ENCODE assay signal across 16 cellular contexts in genomic region chr18:8711736-8712135, GRCh38. TPM values are rescaled to one million over a fixed set of nuclear protein-coding genes. Genes with fewer than 3 reads are reported as not detected.
A peak's percentile ranks its signal among the peaks of the same experiment; 100 is the strongest.
DNase-seq lines count a peak whose midpoint lies in the region; ATAC-seq and TF ChIP-seq lines count a peak whose summit lies in the region.
"Had no signal": no experiment of that assay in that cellular context is flagged by ENCODE, and none has a peak within 500 bp of the region (broad histone marks: within the 10 kb centered on the region; RNA-seq: fewer than 3 reads in every experiment).

No MANE protein-coding gene starts in this region.

- peak overlapping the region; percentile 20 to 68 (median 48) for H3K27ac ChIP-seq in gastroesophageal sphincter
- H3K27ac ChIP-seq in sigmoid colon, result peak overlapping the region; percentile 42 to 75 (median 72)
- H3K27ac ChIP-seq: SJSA1 had no signal

- TF ChIP-seq POLR2A in gastroesophageal sphincter (IDR thresholded peaks at IDR 0.05), result no peak
- TF ChIP-seq POLR2A in sigmoid colon (IDR thresholded peaks at IDR 0.05), result no peak

- H3K4me3 ChIP-seq in gastroesophageal sphincter, result no peak overlapping the region
- peak overlapping the region in 2 of 4 donors; percentile 3 to 4 for H3K4me3 ChIP-seq in sigmoid colon
- H3K4me3 ChIP-seq: K562, SJSA1 had no signal

- no peak overlapping the region for H3K4me3 Mint-ChIP-seq in activated CD8-positive, alpha-beta memory T cell treated with anti-CD3 and anti-CD28 coated beads, Interleukin-2, amount 10 ng/mL, durations not matched to agents 7 days and 5 days

- DNase-seq in G401 (ENCODE audit: low spot score) (peak; percentile 62), NCI-H69 (lab: John Stamatoyannopoulos, UW) (peak; percentile 92), sigmoid colon (no peak), NCI-H128 (lab: John Stamatoyannopoulos, UW; ENCODE audit: unreplicated experiment) (no peak)
- DNase-seq in stimulated activated CD8-positive, alpha-beta memory T cell treated with anti-CD3 and anti-CD28 coated beads, Interleukin-4, amount 100 ng/mL, for 48 hours, result no peak
- no peak for DNase-seq in activated CD8-positive, alpha-beta memory T cell treated with anti-CD3 and anti-CD28 coated beads, Interleukin-2, amount 10 ng/mL, durations not matched to agents 7 days and 5 days
- DNase-seq: C1 segment of cervical spinal cord; DMS53; NCI-H1048; NCI-H510A; NK-92 treated with Interleukin-12 subunit alpha and Interleukin-12 subunit beta, amount 100 ng/mL, for 24 hours had no signal

- no peak for TF ChIP-seq CTCF in gastroesophageal sphincter (IDR thresholded peaks at IDR 0.05)
- no peak for TF ChIP-seq CTCF in sigmoid colon (IDR thresholded peaks at IDR 0.05)

- H3K27me3 Mint-ChIP-seq in activated CD8-positive, alpha-beta memory T cell treated with anti-CD3 and anti-CD28 coated beads, Interleukin-2, amount 10 ng/mL, durations not matched to agents 7 days and 5 days, result peaks cover 58% of the 10 kb centered on the region

- H3K4me1 Mint-ChIP-seq in activated CD8-positive, alpha-beta memory T cell treated with anti-CD3 and anti-CD28 coated beads, Interleukin-2, amount 10 ng/mL, durations not matched to agents 7 days and 5 days, result peaks cover 5% of the 10 kb centered on the region

- H3K4me1 ChIP-seq in gastroesophageal sphincter (peaks cover 0 to 53% (median 2%) of the 10 kb centered on the region in 3 donors), sigmoid colon (peaks cover 0 to 65% (median 36%) of the 10 kb centered on the region in 4 donors)

- no peaks in the 10 kb centered on the region for H3K9me3 Mint-ChIP-seq in activated CD8-positive, alpha-beta memory T cell treated with anti-CD3 and anti-CD28 coated beads, Interleukin-2, amount 10 ng/mL, durations not matched to agents 7 days and 5 days (ENCODE audit: low read depth)

- no peak for ATAC-seq in gastroesophageal sphincter
- ATAC-seq in HG03469 (IDR thresholded peaks at IDR 0.05; ENCODE audit: unreplicated experiment), result no peak
- no peak for ATAC-seq in activated CD8-positive, alpha-beta memory T cell treated with anti-CD3 and anti-CD28 coated beads, Interleukin-2, amount 10 ng/mL, durations not matched to agents 7 days and 5 days
- ATAC-seq: HCT116, K562 had no signal

- H3K27ac Mint-ChIP-seq in activated CD8-positive, alpha-beta memory T cell treated with anti-CD3 and anti-CD28 coated beads, Interleukin-2, amount 10 ng/mL, durations not matched to agents 7 days and 5 days, result no peak overlapping the region

- intact Hi-C loops in sigmoid colon (cut with DNase I), result no loop called here

- H3K36me3 Mint-ChIP-seq in activated CD8-positive, alpha-beta memory T cell treated with anti-CD3 and anti-CD28 coated beads, Interleukin-2, amount 10 ng/mL, durations not matched to agents 7 days and 5 days, result peaks cover 2% of the 10 kb centered on the region

- H3K36me3 ChIP-seq in gastroesophageal sphincter (no peaks in the 10 kb centered on the region), sigmoid colon (no peaks in the 10 kb centered on the region)

- H3K27me3 ChIP-seq in gastroesophageal sphincter (no peaks in the 10 kb centered on the region), sigmoid colon (no peaks in the 10 kb centered on the region)
- H3K27me3 ChIP-seq: SJSA1 had no signal

- in situ Hi-C loops in G401 (cut with HindIII; ENCODE audit: low sequenced_read_pairs), result no loop called here

- TF ChIP-seq EP300 in gastroesophageal sphincter (IDR thresholded peaks at IDR 0.05) (no peak), sigmoid colon (IDR thresholded peaks at IDR 0.05) (no peak)

- H3K9me3 ChIP-seq in gastroesophageal sphincter (no peaks in the 10 kb centered on the region), sigmoid colon (no peaks in the 10 kb centered on the region)

- CTCF ChIA-PET in activated CD8-positive, alpha-beta memory T cell treated with anti-CD3 and anti-CD28 coated beads, Interleukin-2, amount 10 ng/mL, durations not matched to agents 7 days and 5 days (lab: Charles Lee), result no interaction called here

- WGBS in gastroesophageal sphincter (ENCODE audit: low coverage in 1 of 2), 2 donors, result 53 to 64% methylated on average over 4 to 5 of the region's 5 CpGs
- 94 to 98% methylated on average over 5 of the region's 5 CpGs for whole genome bisulfite sequencing in sigmoid colon, 2 donors

RNA-seq across cellular contexts. Expression of gene MTCL1, which starts 6.4 kb away (rescaled TPM):
- 0.43 and 2.2 TPM in 2 replicates for total RNA-seq in G401 (2014; rRNA removed; shearing (Covaris generic))
- 10 to 100 TPM; 35.0 to 68.0 (median 51.4) TPM for total RNA-seq in gastroesophageal sphincter
- total RNA-seq in sigmoid colon, result 100 to 1,000 TPM in 1 of 4 donors, 10 to 100 TPM in 3; 58.5 to 133 (median 88.5) TPM
- polyA plus RNA-seq in sigmoid colon, result 1 to 10 TPM in 2 of 3 donors, under 1 TPM in 1; 0.69 to 9.1 (median 1.8) TPM
- under 1 TPM; 0.41 to 0.59 TPM for total RNA-seq in activated CD8-positive, alpha-beta memory T cell treated with anti-CD3 and anti-CD28 coated beads, Interleukin-2, amount 10 ng/mL, durations not matched to agents 7 days and 5 days

Comparison
In these comparisons a context has a peak if more than half of its experiments do, and no peak if none do; other contexts are left out.
1. DNase-seq: peak in G401 (single experiment) and NCI-H69 (single experiment); none in sigmoid colon (single experiment), stimulated activated CD8-positive, alpha-beta memory T cell treated with anti-CD3 and anti-CD28 coated beads, Interleukin-4, amount 100 ng/mL, for 48 hours (single experiment), NCI-H128 (single experiment) and activated CD8-positive, alpha-beta memory T cell treated with anti-CD3 and anti-CD28 coated beads, Interleukin-2, amount 10 ng/mL, durations not matched to agents 7 days and 5 days (single experiment).
2. RNA of gene MTCL1, which starts 6.4 kb away (total RNA-seq): 58.5 to 133 TPM in sigmoid colon and 35.0 to 68.0 TPM in gastroesophageal sphincter; 0.43 to 2.2 TPM in G401 and 0.41 to 0.59 TPM in activated CD8-positive, alpha-beta memory T cell treated with anti-CD3 and anti-CD28 coated beads, Interleukin-2, amount 10 ng/mL, durations not matched to agents 7 days and 5 days; every median in the first group is over 10 times any median in the second.